In genomic region chr12:94841171-94841570, GRCh38 we compare ENCODE assay signal across 26 cellular contexts.
A peak's percentile ranks its signal among the peaks of the same experiment; 100 is the strongest.
DNase-seq lines count a peak whose midpoint lies in the region; ATAC-seq, FAIRE-seq and TF ChIP-seq lines count a peak whose summit lies in the region.
"Had no signal": no experiment of that assay in that cellular context is flagged by ENCODE, and none has a peak within 500 bp of the region (broad histone marks: within the 10 kb centered on the region; RNA-seq: fewer than 3 reads in every experiment).

No MANE protein-coding gene starts in this region.

- ATAC-seq in GM18861 (IDR thresholded peaks at IDR 0.05; ENCODE audit: unreplicated experiment) (no peak), HG03039 (IDR thresholded peaks at IDR 0.05; ENCODE audit: unreplicated experiment) (no peak)
- ATAC-seq: activated CD4-positive, alpha-beta T cell treated with anti-CD3 and anti-CD28 coated beads for 36 hours; activated naive CD8-positive, alpha-beta T cell treated with anti-CD3 and anti-CD28 coated beads, Interleukin-2, amount 50 U/mL, for 24 hours; body of pancreas; GM23338; natural killer cell treated with Interleukin-12 subunit alpha and Interleukin-12 subunit beta and Interleukin-15 and Interleukin-18, amount 100 ng/mL, for 72 hours; stimulated activated naive CD8-positive, alpha-beta T cell treated with anti-CD3 and anti-CD28 coated beads, Interleukin-15, Interleukin-2, amounts not matched to agents 100 U/mL and 50 U/mL, for 24 hours had no signal

- DNase-seq in COR-L47 (lab: John Stamatoyannopoulos, UW), result peak; percentile 44
- DNase-seq in GM12892 (ENCODE audit: insufficient read length), result no peak
- DNase-seq in NCI-H774 (lab: John Stamatoyannopoulos, UW), result peak; percentile 11
- DNase-seq in iris pigment epithelial cell (ENCODE audit: low read depth), result peak; percentile 14
- no peak for DNase-seq in SIG-M5 (lab: John Stamatoyannopoulos, UW)
- DNase-seq: activated CD4-positive, alpha-beta T cell treated with anti-CD3 and anti-CD28 coated beads for 36 hours; activated CD8-positive, alpha-beta memory T cell treated with anti-CD3 and anti-CD28 coated beads for 24 hours; activated gamma-delta T cell treated with Interleukin-2 at 50 U/mL for 16 hours; activated naive CD8-positive, alpha-beta T cell treated with anti-CD3 and anti-CD28 coated beads, Interleukin-2, amount 50 U/mL, for 24 hours; activated T-cell treated with anti-CD3 and anti-CD28 coated beads, Interleukin-2, amount 50 U/mL, for 1 hour; body of pancreas; erythroblast; GDM1; hippocampal formation; immature natural killer cell; left ventricle myocardium inferior; NCI-H1930; NCI-H526 treated with DMSO at 0.1 percent for 48 hours; ovary; SK-N-SH; stimulated activated naive CD8-positive, alpha-beta T cell treated with anti-CD3 and anti-CD28 coated beads, Interleukin-15, Interleukin-2, amounts not matched to agents 100 U/mL and 50 U/mL, for 24 hours had no signal

- FAIRE-seq in GM12892 (lab: Jason Lieb, UNC), result peak; percentile 33
- FAIRE-seq: frontal cortex had no signal

- no peak for TF ChIP-seq POLR2A in GM12892 (IDR thresholded peaks at IDR 0.05; ENCODE audit: low read depth, low read length)

Comparison
In these comparisons a context has a peak if more than half of its experiments do, and no peak if none do; other contexts are left out.
1. DNase-seq: peak in COR-L47 (single experiment), NCI-H774 (single experiment) and iris pigment epithelial cell (single experiment); none in GM12892 (single experiment) and SIG-M5 (single experiment).